Comparison of ENCODE assay signal across 10 cellular contexts in genomic region chr1:66375125-66375524, GRCh38.
DNase-seq lines count a peak whose midpoint lies in the region; ATAC-seq, FAIRE-seq and TF ChIP-seq lines count a peak whose summit lies in the region.
"Had no signal": no experiment of that assay in that cellular context is flagged by ENCODE, and none has a peak within 500 bp of the region (broad histone marks: within the 10 kb centered on the region; RNA-seq: fewer than 3 reads in every experiment).

No MANE protein-coding gene starts in this region.

- POLR2A ChIA-PET in GM10248 (lab: Yijun Ruan, JAX): no interaction called here

- DNase-seq in GM10248 (ENCODE audit: extremely low spot score): no peak
- no peak for DNase-seq in HFFc6
- DNase-seq in adipocyte (ENCODE audit: low read depth): peak; percentile 50
- DNase-seq in natural killer cell: no peak
- no peak for DNase-seq in GM19239 (ENCODE audit: insufficient read length, low spot score)
- no peak for DNase-seq in NCI-H1105 treated with DMSO at 0.1 percent for 48 hours (lab: John Stamatoyannopoulos, UW)
- DNase-seq: NCI-H2171 had no signal

- no peak for ATAC-seq in natural killer cell
- ATAC-seq in HG03439 (IDR thresholded peaks at IDR 0.05; ENCODE audit: unreplicated experiment): no peak
- ATAC-seq in GM21381 (IDR thresholded peaks at IDR 0.05; ENCODE audit: unreplicated experiment): no peak

- peaks cover 29% of the 10 kb centered on the region for H3K27me3 Mint-ChIP-seq in HFFc6 (ENCODE audit: insufficient read depth)
- H3K27me3 Mint-ChIP-seq in natural killer cell (ENCODE audit: low read depth in 2 of 2): peaks cover 0 to 10% of the 10 kb centered on the region in 2 donors

- H3K9me3 Mint-ChIP-seq in HFFc6: no peaks in the 10 kb centered on the region; the same call in 1 of the 2 replicates
- H3K9me3 Mint-ChIP-seq in natural killer cell: no peaks in the 10 kb centered on the region

- H3K4me1 Mint-ChIP-seq in HFFc6 (ENCODE audit: low read depth) (peaks cover 68% of the 10 kb centered on the region), natural killer cell (peaks cover 31 to 37% of the 10 kb centered on the region in 2 donors)

- no peaks in the 10 kb centered on the region for H3K36me3 ChIP-seq in adipocyte (ENCODE audit: control insufficient read depth, insufficient read depth, low read length, severe bottlenecking)

- TF ChIP-seq CTCF in GM10248 (IDR thresholded peaks at IDR 0.05; ENCODE audit: control extremely low read depth, extremely low read depth, low read depth, missing control alignments) (peak; percentile 24), HFFc6 (IDR thresholded peaks at IDR 0.05) (peak; percentile 20; the same call in 1 of the 2 replicates), natural killer cell (IDR thresholded peaks at IDR 0.05) (no peak)

- intact Hi-C loops in natural killer cell (cut with micrococcal nuclease): no loop called here

- H3K4me3 Mint-ChIP-seq in HFFc6 (0 out of 2 replicates have a peak overlapping the region, but pooled peaks have one; percentile 71), natural killer cell (no peak overlapping the region)

- no peak for FAIRE-seq in GM19239 (lab: Jason Lieb, UNC)

- H3K27ac Mint-ChIP-seq in HFFc6: peak overlapping the region; percentile 80
- peak overlapping the region; percentile 69 to 82 for H3K27ac Mint-ChIP-seq in natural killer cell

- H3K36me3 Mint-ChIP-seq in HFFc6 (ENCODE audit: low read depth) (peaks cover 36% of the 10 kb centered on the region), natural killer cell (peaks cover 5% of the 10 kb centered on the region)

- peaks cover 30% of the 10 kb centered on the region for H3K4me1 ChIP-seq in adipocyte (ENCODE audit: control insufficient read depth, insufficient read depth, low read length)

- no peak overlapping the region for H3K4me3 ChIP-seq in adipocyte (ENCODE audit: low read length)
- H3K4me3 ChIP-seq: SK-N-MC had no signal

- no peaks in the 10 kb centered on the region for H3K9me3 ChIP-seq in adipocyte (ENCODE audit: control insufficient read depth, low read length)

- H3K9ac ChIP-seq in adipocyte (ENCODE audit: low read length): no peak overlapping the region

- CTCF ChIA-PET in GM10248 (lab: Yijun Ruan, JAX): interaction anchor here (0.6 to 5.0 kb wide), 12 partner anchors 10 to 132 kb away, joined by 3 to 47 read pairs (median 5); no protein-coding TSS in a partner anchor

- no peaks in the 10 kb centered on the region for H3K27me3 ChIP-seq in adipocyte (replicated peaks; ENCODE audit: control insufficient read depth, insufficient read depth, low read length)
